In the genomic region with DNA sequence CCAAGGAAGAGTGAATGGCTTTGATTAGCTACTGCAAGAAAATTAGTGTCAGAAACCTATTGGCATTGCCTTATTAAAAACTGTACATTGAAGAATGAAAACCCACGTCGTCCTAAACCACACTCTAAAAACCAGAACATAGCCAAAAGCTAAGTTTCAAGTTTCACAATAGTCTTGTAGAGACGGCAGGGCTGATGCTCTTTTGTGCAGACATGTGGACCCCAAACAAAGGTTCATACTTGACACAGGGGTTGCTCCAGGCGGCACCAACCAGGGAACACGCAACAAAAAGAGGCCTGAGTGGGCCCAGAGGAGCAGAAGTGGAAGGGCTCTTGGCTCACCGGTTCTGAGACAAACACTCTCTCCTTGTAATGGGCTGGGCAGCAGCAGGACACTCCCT, we compare ENCODE assay signal across 19 cellular contexts. TPM values are rescaled to one million over a fixed set of nuclear protein-coding genes. Genes with fewer than 3 reads are reported as not detected.
DNase-seq lines count a peak whose midpoint lies in the region; ATAC-seq, FAIRE-seq and TF ChIP-seq lines count a peak whose summit lies in the region.
"Had no signal": no experiment of that assay in that cellular context is flagged by ENCODE, and none has a peak within 500 bp of the region (broad histone marks: within the 10 kb centered on the region; RNA-seq: fewer than 3 reads in every experiment).

No MANE protein-coding gene starts in this region.

- ATAC-seq in GM18868 (IDR thresholded peaks at IDR 0.05; ENCODE audit: unreplicated experiment), result peak; percentile 44
- ATAC-seq in GM21515 (IDR thresholded peaks at IDR 0.05; ENCODE audit: unreplicated experiment), result peak; percentile 46
- peak; percentile 64 for ATAC-seq in HG03025 (IDR thresholded peaks at IDR 0.05; ENCODE audit: low FRiP score, unreplicated experiment)
- peak; percentile 41 for ATAC-seq in K562
- ATAC-seq in right lobe of liver, result no peak
- ATAC-seq: HCT116, Right ventricle myocardium inferior had no signal

- TF ChIP-seq RAD21 in K562 (CRISPR knock-in tag; conservative IDR thresholded peaks at IDR 0.05 in 1 of 2, IDR thresholded peaks at IDR 0.05 in 1 of 2), result no peak

- CTCF ChIA-PET in K562 (lab: Yijun Ruan, JAX; ENCODE audit: low intra/inter-chr PET ratio), result no interaction called here

- in situ Hi-C loops in K562 (cut with MboI), result no loop called here

- POLR2A ChIA-PET in K562 (lab: Yijun Ruan, JAX), result interaction anchor here (2.1 kb wide), 1 partner anchor 9 kb away, joined by 7 read pairs; no protein-coding TSS in a partner anchor

- intact Hi-C loops in K562 (cut with micrococcal nuclease) (no loop called here), right lobe of liver (cut with DNase I) (no loop called here)

- no peak overlapping the region for H3K9ac ChIP-seq in K562 (ENCODE audit: insufficient read depth in 1 of 2, low read depth in 2 of 2, low read length in 2 of 2)

- TF ChIP-seq POLR2A in K562 (conservative IDR thresholded peaks at IDR 0.05), result no peak
- no peak for TF ChIP-seq POLR2A in right lobe of liver (IDR thresholded peaks at IDR 0.05)
- TF ChIP-seq POLR2A in erythroblast (IDR thresholded peaks at IDR 0.05; ENCODE audit: low read length), result no peak

- no peak overlapping the region for H3K4me2 ChIP-seq in K562 (ENCODE audit: insufficient read depth, low read length)

- H3K9me1 ChIP-seq in K562 (ENCODE audit: control insufficient read depth, insufficient read depth, low read length), result no peaks in the 10 kb centered on the region

- H2AFZ ChIP-seq in K562 (ENCODE audit: low read depth, low read length), result no peak overlapping the region

- TF ChIP-seq CTCF in K562 (IDR thresholded peaks at IDR 0.05 in 2 of 3, conservative IDR thresholded peaks at IDR 0.05 in 1 of 3; ENCODE audit: insufficient read depth in 2 of 3, low read depth in 1 of 3, low read length in 3 of 3), result no peak
- TF ChIP-seq CTCF in right lobe of liver (IDR thresholded peaks at IDR 0.05), result no peak

- H4K20me1 ChIP-seq in K562 (replicated peaks; ENCODE audit: control insufficient read depth, insufficient read depth, low read length), result no peaks in the 10 kb centered on the region

- no peak for TF ChIP-seq EP300 in K562 (IDR thresholded peaks at IDR 0.05; ENCODE audit: low read length)

- H3K27ac ChIP-seq in K562 (ENCODE audit: extremely low read depth, low read depth, low read length) (no peak overlapping the region), right lobe of liver (no peak overlapping the region)
- H3K27ac ChIP-seq in effector memory CD4-positive, alpha-beta T cell (ENCODE audit: insufficient read depth, low read length, poor library complexity, severe bottlenecking), result no peak overlapping the region
- H3K27ac ChIP-seq: SK-N-MC had no signal

- FAIRE-seq in K562 (lab: Jason Lieb, UNC), result no peak

- H3K36me3 ChIP-seq in K562 (ENCODE audit: control insufficient read depth, insufficient read depth, low read length) (no peaks in the 10 kb centered on the region), right lobe of liver (no peaks in the 10 kb centered on the region)
- H3K36me3 ChIP-seq in effector memory CD4-positive, alpha-beta T cell (ENCODE audit: control insufficient read depth, insufficient read depth, low read length), result no peaks in the 10 kb centered on the region

- 1% methylated on average over 6 of the region's 6 CpGs for WGBS in K562 (ENCODE audit: insufficient coverage, low coverage, missing lambda C conversion rate)
- WGBS in right lobe of liver (ENCODE audit: insufficient coverage, low coverage, low lambda C conversion rate, missing lambda C conversion rate), result 77% methylated on average over 2 of the region's 6 CpGs

- no peaks in the 10 kb centered on the region for H3K4me1 ChIP-seq in K562 (replicated peaks in 1 of 2; ENCODE audit: control insufficient read depth in 2 of 2, insufficient read depth in 2 of 2, low read length in 2 of 2)
- no peaks in the 10 kb centered on the region for H3K4me1 ChIP-seq in effector memory CD4-positive, alpha-beta T cell (ENCODE audit: control insufficient read depth, insufficient read depth, low read length, poor library complexity, severe bottlenecking)
- no peaks in the 10 kb centered on the region for H3K4me1 ChIP-seq in right lobe of liver

- DNase-seq in K562 (ENCODE audit: extremely low read depth in 1 of 4, low spot score in 3 of 4) (no peak), RPMI8226 (no peak), right lobe of liver (no peak), erythroblast (lab: John Stamatoyannopoulos, UW) (no peak)
- no peak for DNase-seq in effector memory CD4-positive, alpha-beta T cell
- DNase-seq: ACHN; CD8-positive, alpha-beta memory T cell; DND-41; GF-D8; NCI-H1436; NCI-H2081 treated with DMSO at 0.1 percent for 48 hours; NCI-H226; NCI-H69 had no signal

- no peak overlapping the region for H3K4me3 ChIP-seq in K562
- no peak overlapping the region for H3K4me3 ChIP-seq in effector memory CD4-positive, alpha-beta T cell (ENCODE audit: insufficient read depth, low read depth, low read length, poor library complexity, severe bottlenecking)
- no peak overlapping the region for H3K4me3 ChIP-seq in right lobe of liver
- H3K4me3 ChIP-seq: SK-N-MC had no signal

- no peaks in the 10 kb centered on the region for H3K27me3 ChIP-seq in K562 (ENCODE audit: control insufficient read depth in 2 of 2, insufficient read depth in 2 of 2, low read length in 2 of 2)
- H3K27me3 ChIP-seq in effector memory CD4-positive, alpha-beta T cell (replicated peaks; ENCODE audit: control insufficient read depth, insufficient read depth, low read length, poor library complexity, severe bottlenecking), result no peaks in the 10 kb centered on the region
- H3K27me3 ChIP-seq in right lobe of liver, result peaks cover 20 to 24% of the 10 kb centered on the region in 2 donors

- no TSS peak for BruUV-seq in K562 (replicated peaks; lab: Mats Ljungman, UMichigan)

- H3K79me2 ChIP-seq in K562 (ENCODE audit: control insufficient read depth, insufficient read depth, low read length), result no peaks in the 10 kb centered on the region

- H3K9me3 ChIP-seq in K562 (replicated peaks; ENCODE audit: control insufficient read depth, insufficient read depth, low read depth, low read length) (no peaks in the 10 kb centered on the region), right lobe of liver (no peaks in the 10 kb centered on the region)
- H3K9me3 ChIP-seq in effector memory CD4-positive, alpha-beta T cell (ENCODE audit: control insufficient read depth, low read length), result no peaks in the 10 kb centered on the region

RNA-seq across cellular contexts. Expression of a gene that starts 28.6 kb away (rescaled TPM):
- total RNA-seq in K562 (2011; cell fraction: chromatin; rRNA removed; ENCODE audit: low replicate concordance), result 458 and 1,073 TPM in 2 replicates
- 474 and 541 TPM in 2 replicates for total RNA-seq in K562 (2011; cell fraction: nucleolus; rRNA removed)
- 882 and 1,501 TPM in 2 replicates for total RNA-seq in K562 (2011; cell fraction: nucleoplasm; rRNA removed)
- total RNA-seq in K562 (2014; rRNA removed), result 55.3 and 100 TPM in 2 replicates
- total RNA-seq in K562 (2014; rRNA removed; fragmentation: Illumina TruSeq; extraction: Trizol), result 177 and 218 TPM in 2 replicates
- 130 and 149 TPM in 2 replicates for total RNA-seq in K562 (2015; rRNA removed; fragmentation: Illumina TruSeq; extraction: Trizol)
- 77.8 and 106 TPM in 2 replicates for total RNA-seq in K562 (2021)
- 147 and 182 TPM in 2 replicates for polyA plus RNA-seq in K562 (2011; rRNA removed)
- polyA plus RNA-seq in K562 (2011; cell fraction: cytosol; rRNA removed), result 8.2 and 35.8 TPM in 2 replicates
- polyA plus RNA-seq in K562 (2011; cell fraction: nucleus; rRNA removed), result 165 and 195 TPM in 2 replicates
- 21.0 and 54.8 TPM in 2 replicates for polyA plus RNA-seq in K562 (2012)
- polyA plus RNA-seq in K562 (2014; fragmentation: Illumina TruSeq; extraction: Trizol), result 43.2 and 59.7 TPM in 2 replicates
- 10 to 100 TPM; 44.2 to 67.6 TPM for polyA plus RNA-seq in K562 (2014; fragmentation: Nextera tagmentation; extraction: Ambion mirVana)
- 77.9 and 119 TPM in 2 replicates for polyA plus RNA-seq in K562 (2014; rRNA removed)
- 251 and 360 TPM in 2 replicates for polyA minus RNA-seq in K562 (2011; rRNA and poly(A)+ RNA removed)
- 17.0 and 22.7 TPM in 2 replicates for polyA minus RNA-seq in K562 (2011; cell fraction: cytosol; rRNA and poly(A)+ RNA removed)
- polyA minus RNA-seq in K562 (2011; cell fraction: nucleus; rRNA and poly(A)+ RNA removed), result 714 and 1,502 TPM in 2 replicates
- total RNA-seq in right lobe of liver, result 1 to 10 TPM; 1.8 to 3.8 (median 2.4) TPM

Comparison
In these comparisons a context has a peak if more than half of its experiments do, and no peak if none do; other contexts are left out.
1. ATAC-seq: peak in GM18868 (single experiment), GM21515 (single experiment), HG03025 (single experiment) and K562 (single experiment); none in right lobe of liver (0 of 4).
2. RNA of a gene that starts 28.6 kb away (total RNA-seq): 55.3 to 1,501 TPM in K562; 1.8 to 3.8 TPM in right lobe of liver; every median in the first group is over 10 times any median in the second.